In genomic region chr21:42732033-42732410, GRCh38 we compare ENCODE assay signal across 1 cellular context.
TF ChIP-seq lines count a peak whose summit lies in the region.

No MANE protein-coding gene starts in this region.

TF ChIP-seq in WTC11, 78 proteins besides CTCF, POLR2A, EP300 and RAD21 (continued from another document):
- TF ChIP-seq, protein P1, sequence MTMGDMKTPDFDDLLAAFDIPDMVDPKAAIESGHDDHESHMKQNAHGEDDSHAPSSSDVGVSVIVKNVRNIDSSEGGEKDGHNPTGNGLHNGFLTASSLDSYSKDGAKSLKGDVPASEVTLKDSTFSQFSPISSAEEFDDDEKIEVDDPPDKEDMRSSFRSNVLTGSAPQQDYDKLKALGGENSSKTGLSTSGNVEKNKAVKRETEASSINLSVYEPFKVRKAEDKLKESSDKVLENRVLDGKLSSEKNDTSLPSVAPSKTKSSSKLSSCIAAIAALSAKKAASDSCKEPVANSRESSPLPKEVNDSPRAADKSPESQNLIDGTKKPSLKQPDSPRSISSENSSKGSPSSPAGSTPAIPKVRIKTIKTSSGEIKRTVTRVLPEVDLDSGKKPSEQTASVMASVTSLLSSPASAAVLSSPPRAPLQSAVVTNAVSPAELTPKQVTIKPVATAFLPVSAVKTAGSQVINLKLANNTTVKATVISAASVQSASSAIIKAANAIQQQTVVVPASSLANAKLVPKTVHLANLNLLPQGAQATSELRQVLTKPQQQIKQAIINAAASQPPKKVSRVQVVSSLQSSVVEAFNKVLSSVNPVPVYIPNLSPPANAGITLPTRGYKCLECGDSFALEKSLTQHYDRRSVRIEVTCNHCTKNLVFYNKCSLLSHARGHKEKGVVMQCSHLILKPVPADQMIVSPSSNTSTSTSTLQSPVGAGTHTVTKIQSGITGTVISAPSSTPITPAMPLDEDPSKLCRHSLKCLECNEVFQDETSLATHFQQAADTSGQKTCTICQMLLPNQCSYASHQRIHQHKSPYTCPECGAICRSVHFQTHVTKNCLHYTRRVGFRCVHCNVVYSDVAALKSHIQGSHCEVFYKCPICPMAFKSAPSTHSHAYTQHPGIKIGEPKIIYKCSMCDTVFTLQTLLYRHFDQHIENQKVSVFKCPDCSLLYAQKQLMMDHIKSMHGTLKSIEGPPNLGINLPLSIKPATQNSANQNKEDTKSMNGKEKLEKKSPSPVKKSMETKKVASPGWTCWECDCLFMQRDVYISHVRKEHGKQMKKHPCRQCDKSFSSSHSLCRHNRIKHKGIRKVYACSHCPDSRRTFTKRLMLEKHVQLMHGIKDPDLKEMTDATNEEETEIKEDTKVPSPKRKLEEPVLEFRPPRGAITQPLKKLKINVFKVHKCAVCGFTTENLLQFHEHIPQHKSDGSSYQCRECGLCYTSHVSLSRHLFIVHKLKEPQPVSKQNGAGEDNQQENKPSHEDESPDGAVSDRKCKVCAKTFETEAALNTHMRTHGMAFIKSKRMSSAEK (CRISPR knock-in tag; IDR thresholded peaks at IDR 0.05; ENCODE audit: borderline replicate concordance) = no peak
- TF ChIP-seq, protein P2, sequence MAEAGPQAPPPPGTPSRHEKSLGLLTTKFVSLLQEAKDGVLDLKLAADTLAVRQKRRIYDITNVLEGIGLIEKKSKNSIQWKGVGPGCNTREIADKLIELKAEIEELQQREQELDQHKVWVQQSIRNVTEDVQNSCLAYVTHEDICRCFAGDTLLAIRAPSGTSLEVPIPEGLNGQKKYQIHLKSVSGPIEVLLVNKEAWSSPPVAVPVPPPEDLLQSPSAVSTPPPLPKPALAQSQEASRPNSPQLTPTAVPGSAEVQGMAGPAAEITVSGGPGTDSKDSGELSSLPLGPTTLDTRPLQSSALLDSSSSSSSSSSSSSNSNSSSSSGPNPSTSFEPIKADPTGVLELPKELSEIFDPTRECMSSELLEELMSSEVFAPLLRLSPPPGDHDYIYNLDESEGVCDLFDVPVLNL (CRISPR knock-in tag; IDR thresholded peaks at IDR 0.05; ENCODE audit: borderline replicate concordance, low read depth) = no peak
- TF ChIP-seq JUN (CRISPR knock-in tag; IDR thresholded peaks at IDR 0.05) (no peak), ZNF423 (CRISPR knock-in tag; IDR thresholded peaks at IDR 0.05) (no peak), TP53 (CRISPR knock-in tag; IDR thresholded peaks at IDR 0.05) (no peak), ZNF219 (CRISPR knock-in tag; IDR thresholded peaks at IDR 0.05; ENCODE audit: borderline replicate concordance) (no peak), TEAD4 (CRISPR knock-in tag; IDR thresholded peaks at IDR 0.05) (no peak), E2F5 (CRISPR knock-in tag; IDR thresholded peaks at IDR 0.05) (no peak), HMGA2 (CRISPR knock-in tag; IDR thresholded peaks at IDR 0.05) (no peak), ZNF138 (CRISPR knock-in tag; conservative IDR thresholded peaks at IDR 0.05) (no peak)
